Comparison of ENCODE assay signal across 8 cellular contexts in genomic region chr10:43160067-43160918, GRCh38. TPM values are rescaled to one million over a fixed set of nuclear protein-coding genes. Genes with fewer than 3 reads are reported as not detected.
A peak's percentile ranks its signal among the peaks of the same experiment; 100 is the strongest.
DNase-seq lines count a peak whose midpoint lies in the region; ATAC-seq, FAIRE-seq and TF ChIP-seq lines count a peak whose summit lies in the region.

No MANE protein-coding gene starts in this region.

- TF ChIP-seq POLR2A in prostate gland (IDR thresholded peaks at IDR 0.05) = no peak
- TF ChIP-seq POLR2A in HepG2 (IDR thresholded peaks at IDR 0.05; ENCODE audit: insufficient read depth in 1 of 2, low read depth in 2 of 2, low read length in 2 of 2) = no peak

- TF ChIP-seq EP300 in HepG2 (IDR thresholded peaks at IDR 0.05; ENCODE audit: low read depth in 2 of 2, low read length in 2 of 2) = no peak
- TF ChIP-seq EP300 in HepG2 (CRISPR knock-in tag; IDR thresholded peaks at IDR 0.05; ENCODE audit: borderline replicate concordance) = no peak

- H3K9ac ChIP-seq in HepG2 (ENCODE audit: insufficient read depth, low read depth, low read length) = no peak overlapping the region

- H3K4me1 ChIP-seq in prostate gland (replicated peaks) (no peaks in the 10 kb centered on the region), HepG2 (ENCODE audit: insufficient read depth, low read length) (no peaks in the 10 kb centered on the region)

- H3K79me2 ChIP-seq in HepG2 (ENCODE audit: insufficient read depth, low read length) = no peaks in the 10 kb centered on the region

- TF ChIP-seq CTCF in prostate gland (IDR thresholded peaks at IDR 0.05) (no peak), HepG2 (CRISPR knock-in tag; IDR thresholded peaks at IDR 0.05) (no peak)

- no peaks in the 10 kb centered on the region for H3K9me3 Mint-ChIP-seq in naive thymus-derived CD8-positive, alpha-beta T cell

- no peaks in the 10 kb centered on the region for H3K27me3 Mint-ChIP-seq in naive thymus-derived CD8-positive, alpha-beta T cell

- CTCF ChIA-PET in HepG2 (lab: Yijun Ruan, JAX; ENCODE audit: low intra/inter-chr PET ratio, low total read pairs) = no interaction called here

- H3K36me3 Mint-ChIP-seq in naive thymus-derived CD8-positive, alpha-beta T cell = peaks cover 13 to 71% (median 15%) of the 10 kb centered on the region in 3 donors

- peak overlapping the region in 1 of 10 donors; percentile 37 for H3K4me3 Mint-ChIP-seq in naive thymus-derived CD8-positive, alpha-beta T cell

- no peaks in the 10 kb centered on the region for H3K36me3 ChIP-seq in prostate gland
- H3K36me3 ChIP-seq in HepG2 (replicated peaks in 1 of 2; ENCODE audit: control insufficient read depth in 1 of 2, insufficient read depth in 2 of 2, low read length in 2 of 2) = peaks cover 0 to 1% of the 10 kb centered on the region in 2 experiments; a peak in 1 of 5 replicates

- DNase-seq in SK-MEL-5 (ENCODE audit: low read depth, low spot score) (peak; percentile 6), foreskin melanocyte (peak; percentile 78), prostate gland (ENCODE audit: low spot score) (no peak), HepG2 (ENCODE audit: low spot score) (no peak), HuH-7.5 (ENCODE audit: low spot score) (no peak)
- no peak for DNase-seq in naive thymus-derived CD8-positive, alpha-beta T cell

- H3K27me3 ChIP-seq in prostate gland (replicated peaks; ENCODE audit: insufficient read depth) = no peaks in the 10 kb centered on the region
- H3K27me3 ChIP-seq in HepG2 (ENCODE audit: control insufficient read depth in 1 of 2, insufficient read depth in 2 of 2, low read length in 2 of 2) = no peaks in the 10 kb centered on the region

- WGBS in prostate gland = 83% methylated on average over 1 of the region's 1 CpG
- WGBS in HepG2 (ENCODE audit: low lambda C conversion rate) = 95% methylated on average over 1 of the region's 1 CpG

- no peak overlapping the region for H3K27ac ChIP-seq in prostate gland
- H3K27ac ChIP-seq in HepG2 (ENCODE audit: extremely low read length, insufficient read depth, low read length) = no peak overlapping the region

- in situ Hi-C loops in SK-MEL-5 (cut with HindIII; ENCODE audit: low pct_unique_long_range_greater_than_20kb, low sequenced_read_pairs) (no loop called here), HepG2 (cut with HindIII; ENCODE audit: extremely low pct_ligation_motif_present, low pct_unique_long_range_greater_than_20kb) (no loop called here)

- ATAC-seq in GM18502 (IDR thresholded peaks at IDR 0.05; ENCODE audit: poor library complexity, unreplicated experiment) (peak; percentile 67), HG02642 (IDR thresholded peaks at IDR 0.05; ENCODE audit: poor library complexity, unreplicated experiment) (peak; percentile 62), HepG2 (no peak)
- ATAC-seq in naive thymus-derived CD8-positive, alpha-beta T cell = no peak

- POLR2A ChIA-PET in HepG2 (lab: Yijun Ruan, JAX) = no interaction called here
- POLR2A ChIA-PET in naive thymus-derived CD8-positive, alpha-beta T cell (lab: Charles Lee) = no interaction called here

- intact Hi-C loops in prostate gland (cut with DNase I) = no loop called here
- intact Hi-C loops in HepG2 (cut with micrococcal nuclease; ENCODE audit: unreplicated experiment) = no loop called here

- H3K4me3 ChIP-seq in prostate gland = no peak overlapping the region
- no peak overlapping the region for H3K4me3 ChIP-seq in HepG2 (replicated peaks in 1 of 3; ENCODE audit: insufficient read depth in 1 of 3, low read depth in 2 of 3, low read length in 3 of 3)

- no peak for TF ChIP-seq RAD21 in HepG2 (CRISPR knock-in tag; IDR thresholded peaks at IDR 0.05)

- no peak overlapping the region for H2AFZ ChIP-seq in HepG2 (ENCODE audit: low read length)

- peak overlapping the region in 4 of 10 donors; percentile 1 to 48 (median 22) for H3K27ac Mint-ChIP-seq in naive thymus-derived CD8-positive, alpha-beta T cell

- H3K4me2 ChIP-seq in HepG2 (ENCODE audit: low read depth, low read length) = no peak overlapping the region

- no peaks in the 10 kb centered on the region; the same call in 1 of the 2 replicates for H4K20me1 ChIP-seq in HepG2 (ENCODE audit: insufficient read depth, low read length)

- BruUV-seq in HepG2 (replicated peaks; lab: Mats Ljungman, UMichigan) = no TSS peak

- no peaks in the 10 kb centered on the region for H3K9me3 ChIP-seq in prostate gland
- H3K9me3 ChIP-seq in HepG2 (ENCODE audit: low read length) = no peaks in the 10 kb centered on the region

- peaks cover 32 to 66% (median 55%) of the 10 kb centered on the region in 4 donors for H3K4me1 Mint-ChIP-seq in naive thymus-derived CD8-positive, alpha-beta T cell

- no peak for FAIRE-seq in HepG2 (lab: Jason Lieb, UNC)

TF ChIP-seq in HepG2, 621 proteins besides CTCF, POLR2A, EP300 and RAD21 (continues in another document):
- TF ChIP-seq GTF3A (CRISPR knock-in tag; conservative IDR thresholded peaks at IDR 0.05) = no peak
- no peak for TF ChIP-seq ZNF501 (CRISPR knock-in tag; IDR thresholded peaks at IDR 0.05)
- TF ChIP-seq SRSF1 (optimal IDR thresholded peaks at IDR 0.05; ENCODE audit: low read depth, low read length) = no peak
- no peak for TF ChIP-seq SP5 (CRISPR knock-in tag; IDR thresholded peaks at IDR 0.05; ENCODE audit: borderline replicate concordance, low read depth)
- TF ChIP-seq KLF6 (CRISPR knock-in tag; IDR thresholded peaks at IDR 0.05) = no peak
- no peak for TF ChIP-seq FOXP4 (CRISPR knock-in tag; IDR thresholded peaks at IDR 0.05)
- no peak for TF ChIP-seq ZNF547 (CRISPR knock-in tag; IDR thresholded peaks at IDR 0.05)
- no peak for TF ChIP-seq CSRNP1 (CRISPR knock-in tag; IDR thresholded peaks at IDR 0.05)
- no peak for TF ChIP-seq U2AF2 (IDR thresholded peaks at IDR 0.05; ENCODE audit: low read depth, low read length)
- no peak for TF ChIP-seq FOXC1 (CRISPR knock-in tag; IDR thresholded peaks at IDR 0.05; ENCODE audit: borderline replicate concordance)
- no peak for TF ChIP-seq SMAD1 (CRISPR knock-in tag; IDR thresholded peaks at IDR 0.05; ENCODE audit: borderline replicate concordance, low read depth)
- no peak for TF ChIP-seq RARG (CRISPR knock-in tag; IDR thresholded peaks at IDR 0.05; ENCODE audit: low read depth)

RNA-seq across cellular contexts. Expression of gene CSGALNACT2, which starts 22.0 kb away (rescaled TPM):
- total RNA-seq in SK-MEL-5 (2014; rRNA removed; shearing (Covaris generic)) = 3.9 and 4.6 TPM in 2 replicates
- 8.1 and 13.7 TPM in 2 replicates for polyA plus RNA-seq in SK-MEL-5 (2015; cell fraction: cytosol; rRNA removed)
- polyA plus RNA-seq in SK-MEL-5 (2015; cell fraction: nucleus; rRNA removed) = 44.2 and 56.7 TPM in 2 replicates
- total RNA-seq in prostate gland = 10 to 100 TPM in 1 of 2 donors, 1 to 10 TPM in 1; 10.0 to 15.9 TPM
- 3.3 and 3.6 TPM in 2 replicates for total RNA-seq in HepG2 (2016; rRNA removed; fragmentation: Illumina TruSeq; extraction: Trizol)
- total RNA-seq in HepG2 (2016; cell fraction: cytosol; rRNA removed; fragmentation: Illumina TruSeq; extraction: Trizol; ENCODE audit: low read depth) = 9.3 and 11.5 TPM in 2 replicates
- 3.5 and 3.7 TPM in 2 replicates for total RNA-seq in HepG2 (2016; cell fraction: insoluble cytoplasmic fraction; rRNA removed; fragmentation: Illumina TruSeq; extraction: Trizol)
- total RNA-seq in HepG2 (2016; cell fraction: membrane; rRNA removed; fragmentation: Illumina TruSeq; extraction: Trizol) = 9.4 and 11.4 TPM in 2 replicates
- total RNA-seq in HepG2 (2016; cell fraction: nucleus; rRNA removed; fragmentation: Illumina TruSeq; extraction: Trizol) = 4.3 and 4.5 TPM in 2 replicates
- 7.1 and 8.2 TPM in 2 replicates for polyA plus RNA-seq in HepG2 (2011; rRNA removed)
- 3.4 and 6.9 TPM in 2 replicates for polyA plus RNA-seq in HepG2 (2011; cell fraction: cytosol; rRNA removed)
- 5.3 and 8.7 TPM in 2 replicates for polyA plus RNA-seq in HepG2 (2011; cell fraction: nucleus; rRNA removed)
- 5.8 and 10.3 TPM in 2 replicates for polyA plus RNA-seq in HepG2 (2012)
- 1.3 and 1.5 TPM in 2 replicates for polyA plus RNA-seq in HepG2 (2016; cell fraction: cytosol; fragmentation: Illumina TruSeq; extraction: Trizol; ENCODE audit: low read depth)
- 5.7 TPM in 2 replicates for polyA plus RNA-seq in HepG2 (2016; cell fraction: insoluble cytoplasmic fraction; fragmentation: Illumina TruSeq; extraction: Trizol; ENCODE audit: low read depth)
- 3.9 and 4.4 TPM in 2 replicates for polyA plus RNA-seq in HepG2 (2016; cell fraction: membrane; fragmentation: Illumina TruSeq; extraction: Trizol; ENCODE audit: low read depth)
- 10.6 and 11.0 TPM in 2 replicates for polyA plus RNA-seq in HepG2 (2016; cell fraction: nucleus; fragmentation: Illumina TruSeq; extraction: Trizol; ENCODE audit: insufficient read depth, low read depth)
- 3.1 and 4.4 TPM in 2 replicates for polyA minus RNA-seq in HepG2 (2011; rRNA and poly(A)+ RNA removed; ENCODE audit: low replicate concordance)
- polyA minus RNA-seq in HepG2 (2011; cell fraction: cytosol; rRNA and poly(A)+ RNA removed) = 5.9 and 8.1 TPM in 2 replicates
- polyA minus RNA-seq in HepG2 (2011; cell fraction: nucleus; rRNA and poly(A)+ RNA removed) = 8.2 and 10.3 TPM in 2 replicates
- total RNA-seq in naive thymus-derived CD8-positive, alpha-beta T cell = 10 to 100 TPM; 56.9 to 61.0 TPM
- polyA plus RNA-seq in naive thymus-derived CD8-positive, alpha-beta T cell = 10 to 100 TPM; 15.0 to 20.0 (median 16.2) TPM

Comparison
In these comparisons a context has a peak if more than half of its experiments do, and no peak if none do; other contexts are left out.
1. ATAC-seq: peak in GM18502 (single experiment) and HG02642 (single experiment); none in HepG2 (single experiment) and naive thymus-derived CD8-positive, alpha-beta T cell (0 of 2).
2. DNase-seq: peak in SK-MEL-5 (single experiment) and foreskin melanocyte (single experiment); none in prostate gland (single experiment), HepG2 (single experiment), HuH-7.5 (single experiment) and naive thymus-derived CD8-positive, alpha-beta T cell (0 of 10).